In genomic region chr11:128210148-128210940, GRCh38 we compare ENCODE assay signal across 9 cellular contexts.
DNase-seq lines count a peak whose midpoint lies in the region; TF ChIP-seq lines count a peak whose summit lies in the region.
"Had no signal": no experiment of that assay in that cellular context is flagged by ENCODE, and none has a peak within 500 bp of the region (broad histone marks: within the 10 kb centered on the region; RNA-seq: fewer than 3 reads in every experiment).

No MANE protein-coding gene starts in this region.

- H3K27ac ChIP-seq in endodermal cell (ENCODE audit: low read depth, low read length): no peak overlapping the region

- POLR2A ChIA-PET in activated CD4-positive, alpha-beta T cell treated with anti-CD3 and anti-CD28 coated beads, Interleukin-2, amount 10 ng/mL, durations not matched to agents 7 days and 5 days (lab: Charles Lee): no interaction called here

- no peaks in the 10 kb centered on the region for H3K4me1 Mint-ChIP-seq in endodermal cell
- peaks cover 4% of the 10 kb centered on the region for H3K4me1 Mint-ChIP-seq in activated CD4-positive, alpha-beta T cell treated with anti-CD3 and anti-CD28 coated beads, Interleukin-2, amount 10 ng/mL, durations not matched to agents 7 days and 5 days
- H3K4me1 Mint-ChIP-seq in CD14-positive monocyte: no peaks in the 10 kb centered on the region

- H3K9me3 Mint-ChIP-seq in endodermal cell (peaks cover 15% of the 10 kb centered on the region), CD14-positive monocyte (peaks cover 0 to 16% (median 11%) of the 10 kb centered on the region in 7 donors)
- H3K9me3 Mint-ChIP-seq in activated CD4-positive, alpha-beta T cell treated with anti-CD3 and anti-CD28 coated beads, Interleukin-2, amount 10 ng/mL, durations not matched to agents 7 days and 5 days: peaks cover 22% of the 10 kb centered on the region

- WGBS in endodermal cell (ENCODE audit: insufficient coverage in 1 of 2, insufficient read length in 1 of 2), 2 experiments: 77 to 100% methylated on average over 1 to 3 of the region's 3 CpGs

- CTCF ChIA-PET in activated CD4-positive, alpha-beta T cell treated with anti-CD3 and anti-CD28 coated beads, Interleukin-2, amount 10 ng/mL, durations not matched to agents 7 days and 5 days (lab: Charles Lee): interaction anchor here (0.7 kb wide), 1 partner anchor 11 kb away, joined by 3 read pairs; no protein-coding TSS in a partner anchor

- no peak overlapping the region for H3K9ac ChIP-seq in endodermal cell (ENCODE audit: extremely low read depth, low read length, poor library complexity, severe bottlenecking)

- H3K9me3 ChIP-seq in MG63 (peaks cover 4% of the 10 kb centered on the region), endodermal cell (ENCODE audit: control insufficient read depth, low read length) (no peaks in the 10 kb centered on the region)

- H3K27ac Mint-ChIP-seq in endodermal cell: no peak overlapping the region
- no peak overlapping the region for H3K27ac Mint-ChIP-seq in activated CD4-positive, alpha-beta T cell treated with anti-CD3 and anti-CD28 coated beads, Interleukin-2, amount 10 ng/mL, durations not matched to agents 7 days and 5 days
- no peak overlapping the region for H3K27ac Mint-ChIP-seq in CD14-positive monocyte
- H3K27ac Mint-ChIP-seq: activated naive CD8-positive, alpha-beta T cell had no signal

- H3K36me3 ChIP-seq in MG63 (no peaks in the 10 kb centered on the region), endodermal cell (ENCODE audit: control insufficient read depth, insufficient read depth, low read length) (no peaks in the 10 kb centered on the region)

- H3K27me3 Mint-ChIP-seq in endodermal cell (ENCODE audit: insufficient read depth): no peaks in the 10 kb centered on the region
- no peaks in the 10 kb centered on the region for H3K27me3 Mint-ChIP-seq in activated CD4-positive, alpha-beta T cell treated with anti-CD3 and anti-CD28 coated beads, Interleukin-2, amount 10 ng/mL, durations not matched to agents 7 days and 5 days
- no peaks in the 10 kb centered on the region for H3K27me3 Mint-ChIP-seq in CD14-positive monocyte (ENCODE audit: low read depth in 3 of 3)

- H3K36me3 Mint-ChIP-seq in endodermal cell (ENCODE audit: low read depth) (no peaks in the 10 kb centered on the region), CD14-positive monocyte (no peaks in the 10 kb centered on the region)
- peaks cover 6% of the 10 kb centered on the region for H3K36me3 Mint-ChIP-seq in activated CD4-positive, alpha-beta T cell treated with anti-CD3 and anti-CD28 coated beads, Interleukin-2, amount 10 ng/mL, durations not matched to agents 7 days and 5 days (ENCODE audit: low read depth)

- intact Hi-C loops in posterior vena cava (cut with DNase I): no loop called here
- intact Hi-C loops in CD14-positive monocyte (cut with micrococcal nuclease): no loop called here

- TF ChIP-seq CTCF in endodermal cell (conservative IDR thresholded peaks at IDR 0.05) (no peak), GM10266 (IDR thresholded peaks at IDR 0.05; ENCODE audit: control insufficient read depth, insufficient read depth, low read depth, missing control alignments) (no peak), CD14-positive monocyte (IDR thresholded peaks at IDR 0.05) (no peak)

- H3K4me3 ChIP-seq in MG63: no peak overlapping the region
- no peak overlapping the region for H3K4me3 ChIP-seq in endodermal cell (ENCODE audit: low read length)

- H3K4me3 Mint-ChIP-seq in endodermal cell: no peak overlapping the region
- H3K4me3 Mint-ChIP-seq in activated CD4-positive, alpha-beta T cell treated with anti-CD3 and anti-CD28 coated beads, Interleukin-2, amount 10 ng/mL, durations not matched to agents 7 days and 5 days: no peak overlapping the region
- no peak overlapping the region for H3K4me3 Mint-ChIP-seq in CD14-positive monocyte
- H3K4me3 Mint-ChIP-seq: activated naive CD8-positive, alpha-beta T cell had no signal

- no peaks in the 10 kb centered on the region for H3K4me1 ChIP-seq in endodermal cell (ENCODE audit: control insufficient read depth, insufficient read depth, low read length)

- no peaks in the 10 kb centered on the region for H3K27me3 ChIP-seq in MG63
- no peaks in the 10 kb centered on the region for H3K27me3 ChIP-seq in endodermal cell (ENCODE audit: control insufficient read depth, insufficient read depth, low read length, poor library complexity, severe bottlenecking)

- peak; percentile 86 for DNase-seq in COLO829 (ENCODE audit: low spot score)
- DNase-seq in MG63: peak; percentile 87
- peak; percentile 68 for DNase-seq in endodermal cell
- DNase-seq in mucosa of gallbladder (ENCODE audit: low spot score): peak; percentile 69
- no peak for DNase-seq in GM10266 (ENCODE audit: extremely low spot score)
- DNase-seq in activated CD4-positive, alpha-beta T cell treated with anti-CD3 and anti-CD28 coated beads, Interleukin-2, amount 10 ng/mL, durations not matched to agents 7 days and 5 days: no peak
- DNase-seq in posterior vena cava (ENCODE audit: low spot score): no peak
- DNase-seq in CD14-positive monocyte (ENCODE audit: low spot score): no peak

Comparison
In these comparisons a context has a peak if more than half of its experiments do, and no peak if none do; other contexts are left out.
1. DNase-seq: peak in COLO829 (single experiment), MG63 (single experiment), endodermal cell (single experiment) and mucosa of gallbladder (single experiment); none in GM10266 (single experiment), activated CD4-positive, alpha-beta T cell treated with anti-CD3 and anti-CD28 coated beads, Interleukin-2, amount 10 ng/mL, durations not matched to agents 7 days and 5 days (single experiment), posterior vena cava (single experiment) and CD14-positive monocyte (single experiment).